Comparison of ENCODE assay signal across 26 cellular contexts in the genomic region with DNA sequence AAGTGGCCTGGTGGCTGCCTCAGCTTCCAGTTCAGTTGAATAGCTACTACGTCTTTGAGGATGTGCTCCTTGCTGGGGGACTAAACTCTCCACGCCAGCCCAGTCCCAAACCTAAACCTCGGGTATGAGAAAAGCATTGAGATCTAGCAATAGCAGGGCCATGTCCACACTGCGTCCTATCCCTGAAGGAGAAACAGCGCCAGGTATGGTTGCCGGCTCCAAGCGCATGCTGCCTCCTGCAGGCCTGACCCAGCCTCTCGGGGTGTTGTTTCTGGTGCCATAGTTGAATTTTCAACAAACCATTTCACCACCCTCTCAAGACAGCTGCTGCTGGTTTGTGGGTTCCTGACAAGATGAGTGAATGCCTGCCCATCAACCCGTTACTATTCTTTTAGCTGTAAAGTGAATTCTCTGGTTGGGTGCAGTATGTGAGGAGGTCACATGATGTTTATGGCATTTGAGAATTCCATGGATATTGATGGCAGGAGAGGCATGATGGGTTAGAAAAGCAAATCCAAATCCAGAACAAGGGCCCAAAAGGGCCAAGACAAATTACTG. TPM values are rescaled to one million over a fixed set of nuclear protein-coding genes. Genes with fewer than 3 reads are reported as not detected.
DNase-seq lines count a peak whose midpoint lies in the region; ATAC-seq, FAIRE-seq and TF ChIP-seq lines count a peak whose summit lies in the region.
"Had no signal": no experiment of that assay in that cellular context is flagged by ENCODE, and none has a peak within 500 bp of the region (broad histone marks: within the 10 kb centered on the region; RNA-seq: fewer than 3 reads in every experiment).

No MANE protein-coding gene starts in this region.

- CTCF ChIA-PET in K562 (lab: Yijun Ruan, JAX; ENCODE audit: low intra/inter-chr PET ratio), result interaction anchor here (1.3 kb wide), 1 partner anchor 281 kb away, joined by 3 read pairs; no protein-coding TSS in a partner anchor

- no peak for TF ChIP-seq POLR2A in K562 (conservative IDR thresholded peaks at IDR 0.05)

- intact Hi-C loops in K562 (cut with micrococcal nuclease), result loop anchor here (1.0 to 2.0 kb wide), 3 partner anchors 45 to 283 kb away; no protein-coding TSS in a partner anchor

- H3K27me3 ChIP-seq in H7 (ENCODE audit: control insufficient read depth, insufficient read depth, low read length) (no peaks in the 10 kb centered on the region), K562 (ENCODE audit: control insufficient read depth in 2 of 2, insufficient read depth in 2 of 2, low read length in 2 of 2) (peaks cover 20 to 52% of the 10 kb centered on the region in 2 experiments), neural progenitor cell (no peaks in the 10 kb centered on the region)
- H3K27me3 ChIP-seq: ascending aorta had no signal

- H3K27me3 Mint-ChIP-seq in neural progenitor cell (ENCODE audit: insufficient read depth, low read depth), result peaks cover 2% of the 10 kb centered on the region
- H3K27me3 Mint-ChIP-seq: activated naive CD4-positive, alpha-beta T cell treated with anti-CD3 and anti-CD28 coated beads, Interleukin-2, amount 50 U/mL, for 24 hours had no signal

- H4K20me1 ChIP-seq in K562 (replicated peaks; ENCODE audit: control insufficient read depth, insufficient read depth, low read length) (no peaks in the 10 kb centered on the region), neural progenitor cell (ENCODE audit: low read depth) (no peaks in the 10 kb centered on the region)

- TF ChIP-seq RAD21 in K562 (CRISPR knock-in tag; conservative IDR thresholded peaks at IDR 0.05 in 1 of 2, IDR thresholded peaks at IDR 0.05 in 1 of 2), result peak; percentile 34 to 65

- H3K36me3 ChIP-seq in H7 (replicated peaks; ENCODE audit: control insufficient read depth, insufficient read depth, low read length) (0 out of 2 replicates have a peak, but pooled peaks cover 1% of the 10 kb centered on the region), K562 (ENCODE audit: control insufficient read depth, insufficient read depth, low read length) (no peaks in the 10 kb centered on the region), neural progenitor cell (no peaks in the 10 kb centered on the region)

- no peak overlapping the region for H2AFZ ChIP-seq in K562 (ENCODE audit: low read depth, low read length)
- H2AFZ ChIP-seq in neural progenitor cell (replicated peaks), result no peak overlapping the region

- H3K4me1 ChIP-seq in K562 (replicated peaks in 1 of 2; ENCODE audit: control insufficient read depth in 2 of 2, insufficient read depth in 2 of 2, low read length in 2 of 2), result no peaks in the 10 kb centered on the region; a peak in 1 of 5 replicates
- H3K4me1 ChIP-seq in neural progenitor cell, result no peaks in the 10 kb centered on the region

- TF ChIP-seq EP300 in K562 (IDR thresholded peaks at IDR 0.05; ENCODE audit: low read length), result no peak

- H3K27ac Mint-ChIP-seq in neural progenitor cell, result no peak overlapping the region
- H3K27ac Mint-ChIP-seq: activated naive CD4-positive, alpha-beta T cell treated with anti-CD3 and anti-CD28 coated beads, Interleukin-2, amount 50 U/mL, for 24 hours; activated T-cell treated with anti-CD3 and anti-CD28 coated beads, Interleukin-2, amount 50 U/mL, for 72 hours; T-helper 2 cell treated with Interferon-gamma antibody and Interleukin-4, amounts not matched to agents 5 μg/mL and 100 μg/mL, for 36 hours had no signal

- H3K79me2 ChIP-seq in K562 (ENCODE audit: control insufficient read depth, insufficient read depth, low read length) (no peaks in the 10 kb centered on the region), neural progenitor cell (ENCODE audit: low read depth) (no peaks in the 10 kb centered on the region)

- H3K36me3 Mint-ChIP-seq in neural progenitor cell, result peaks cover 2% of the 10 kb centered on the region
- H3K36me3 Mint-ChIP-seq: activated naive CD4-positive, alpha-beta T cell treated with anti-CD3 and anti-CD28 coated beads, Interleukin-2, amount 50 U/mL, for 24 hours had no signal

- no TSS peak for BruUV-seq in K562 (replicated peaks; lab: Mats Ljungman, UMichigan)

- H3K27ac ChIP-seq in K562 (ENCODE audit: extremely low read depth, low read depth, low read length) (no peak overlapping the region), neural progenitor cell (no peak overlapping the region)
- H3K27ac ChIP-seq: HL-60 had no signal

- FAIRE-seq in K562 (lab: Jason Lieb, UNC), result peak; percentile 56

- H3K9me3 ChIP-seq in K562 (replicated peaks; ENCODE audit: control insufficient read depth, insufficient read depth, low read depth, low read length) (no peaks in the 10 kb centered on the region), neural progenitor cell (ENCODE audit: low read depth) (no peaks in the 10 kb centered on the region)
- H3K9me3 ChIP-seq: ascending aorta had no signal

- no peaks in the 10 kb centered on the region for H3F3A ChIP-seq in neural progenitor cell (ENCODE audit: low read depth)

- WGBS in K562 (ENCODE audit: insufficient coverage, low coverage, missing lambda C conversion rate), result 17% methylated on average over 9 of the region's 9 CpGs

- POLR2A ChIA-PET in K562 (lab: Yijun Ruan, JAX), result interaction anchor here (1.1 to 2.3 kb wide), 3 partner anchors 15 to 44 kb away, joined by 4 to 6 read pairs (median 6); no protein-coding TSS in a partner anchor

- in situ Hi-C loops in K562 (cut with MboI), result no loop called here

- H3K9me1 ChIP-seq in K562 (ENCODE audit: control insufficient read depth, insufficient read depth, low read length), result no peaks in the 10 kb centered on the region

- DNase-seq in GM12865 (ENCODE audit: low read depth) (no peak), H7 (peak; percentile 53), K562 (ENCODE audit: extremely low read depth in 1 of 4, low spot score in 3 of 4) (peak in 3 of 4 experiments; percentile 35 to 48 (median 43)), neural progenitor cell (ENCODE audit: low spot score) (no peak), occipital lobe (lab: John Stamatoyannopoulos, UW) (no peak), AG20443 (ENCODE audit: low spot score) (no peak)
- DNase-seq: activated T-cell treated with anti-CD3 and anti-CD28 coated beads, Interleukin-2, amount 50 U/mL, for 72 hours; DMS79 treated with DMSO at 0.1 percent for 48 hours; effector CD4-positive, alpha-beta T cell; NCI-H1694 treated with DMSO at 0.1 percent for 48 hours; NCI-H748 treated with DMSO at 0.1 percent for 48 hours; stimulated activated CD4-positive, alpha-beta T cell treated with anti-CD3 and anti-CD28 coated beads, Interleukin-12 subunit alpha, Interleukin-12 subunit beta, amount 100 ng/mL, for 4 hours; stimulated activated CD8-positive, alpha-beta memory T cell treated with anti-CD3 and anti-CD28 coated beads, Interleukin-4, amount 100 ng/mL, for 48 hours had no signal

- H3K9ac ChIP-seq in K562 (ENCODE audit: insufficient read depth in 1 of 2, low read depth in 2 of 2, low read length in 2 of 2), result no peak overlapping the region
- H3K9ac ChIP-seq in neural progenitor cell, result no peak overlapping the region

- no peak overlapping the region for H3K4me3 ChIP-seq in GM12865 (ENCODE audit: low read depth, low read length)
- H3K4me3 ChIP-seq in H7 (ENCODE audit: insufficient read depth, low read depth, low read length), result no peak overlapping the region
- H3K4me3 ChIP-seq in K562, result no peak overlapping the region
- no peak overlapping the region for H3K4me3 ChIP-seq in neural progenitor cell
- H3K4me3 ChIP-seq: ascending aorta had no signal

- no peak overlapping the region for H3K4me3 Mint-ChIP-seq in neural progenitor cell
- H3K4me3 Mint-ChIP-seq: activated naive CD4-positive, alpha-beta T cell treated with anti-CD3 and anti-CD28 coated beads, Interleukin-2, amount 50 U/mL, for 24 hours; activated T-cell treated with anti-CD3 and anti-CD28 coated beads, Interleukin-2, amount 50 U/mL, for 72 hours; T-helper 2 cell treated with Interferon-gamma antibody and Interleukin-4, amounts not matched to agents 5 μg/mL and 100 μg/mL, for 36 hours had no signal

- TF ChIP-seq CTCF in GM12865 (IDR thresholded peaks at IDR 0.05; ENCODE audit: insufficient read depth, low read depth, low read length, missing control alignments), result peak; percentile 9
- TF ChIP-seq CTCF in K562 (IDR thresholded peaks at IDR 0.05 in 2 of 3, conservative IDR thresholded peaks at IDR 0.05 in 1 of 3; ENCODE audit: insufficient read depth in 2 of 3, low read depth in 1 of 3, low read length in 3 of 3), result peak; percentile 67 to 70 (median 70)
- peak; percentile 28 for TF ChIP-seq CTCF in neural progenitor cell (IDR thresholded peaks at IDR 0.05)

- ATAC-seq in K562, result peak; percentile 80
- ATAC-seq in GM21367 (IDR thresholded peaks at IDR 0.05; ENCODE audit: unreplicated experiment), result no peak
- ATAC-seq: activated CD4-positive, CD25-positive, alpha-beta regulatory T cell treated with anti-CD3 and anti-CD28 coated beads, Interleukin-2, amount 50 U/mL, for 24 hours; activated T-cell treated with anti-CD3 and anti-CD28 coated beads, Interleukin-2, amount 50 U/mL, for 72 hours; esophagus mucosa; Panc1; SK-N-SH treated with all-trans-retinoic acid at 6 μM for 48 hours had no signal

- H3K4me2 ChIP-seq in K562 (ENCODE audit: insufficient read depth, low read length), result no peak overlapping the region
- no peak overlapping the region for H3K4me2 ChIP-seq in neural progenitor cell

- peaks cover 8% of the 10 kb centered on the region for H3K4me1 Mint-ChIP-seq in neural progenitor cell
- H3K4me1 Mint-ChIP-seq: activated naive CD4-positive, alpha-beta T cell treated with anti-CD3 and anti-CD28 coated beads, Interleukin-2, amount 50 U/mL, for 24 hours had no signal

- H3K9me3 Mint-ChIP-seq in neural progenitor cell, result peaks cover 3% of the 10 kb centered on the region
- H3K9me3 Mint-ChIP-seq: activated naive CD4-positive, alpha-beta T cell treated with anti-CD3 and anti-CD28 coated beads, Interleukin-2, amount 50 U/mL, for 24 hours; activated T-cell treated with anti-CD3 and anti-CD28 coated beads, Interleukin-2, amount 50 U/mL, for 72 hours; T-helper 2 cell treated with Interferon-gamma antibody and Interleukin-4, amounts not matched to agents 5 μg/mL and 100 μg/mL, for 36 hours had no signal

RNA-seq across cellular contexts. Expression of a gene that starts 13.0 kb away (rescaled TPM):
- not detected in 2 replicates for total RNA-seq in H7 (2014; rRNA removed; shearing (Covaris generic))
- total RNA-seq in K562 (2011; cell fraction: chromatin; rRNA removed; ENCODE audit: low replicate concordance), result 0.14 TPM in 1 of 2 replicates, not detected in the other
- total RNA-seq in K562 (2011; cell fraction: nucleolus; rRNA removed), result 0.26 TPM in 1 of 2 replicates, not detected in the other
- 0.15 TPM in 1 of 2 replicates, not detected in the other for total RNA-seq in K562 (2011; cell fraction: nucleoplasm; rRNA removed)
- total RNA-seq in K562 (2014; rRNA removed), result not detected in 2 replicates
- total RNA-seq in K562 (2014; rRNA removed; fragmentation: Illumina TruSeq; extraction: Trizol), result not detected in 2 replicates
- total RNA-seq in K562 (2015; rRNA removed; fragmentation: Illumina TruSeq; extraction: Trizol), result not detected in 2 replicates
- total RNA-seq in K562 (2021), result not detected in 2 replicates
- polyA plus RNA-seq in K562 (2011; rRNA removed), result not detected in 2 replicates
- 0.06 TPM in 1 of 2 replicates, not detected in the other for polyA plus RNA-seq in K562 (2011; cell fraction: cytosol; rRNA removed)
- polyA plus RNA-seq in K562 (2011; cell fraction: nucleus; rRNA removed), result 0.06 TPM in 1 of 2 replicates, not detected in the other
- polyA plus RNA-seq in K562 (2012), result not detected in 2 replicates
- not detected in 2 replicates for polyA plus RNA-seq in K562 (2014; fragmentation: Illumina TruSeq; extraction: Trizol)
- under 1 TPM in 1 of 2 experiments, not detected in 1; 0.04 TPM for polyA plus RNA-seq in K562 (2014; fragmentation: Nextera tagmentation; extraction: Ambion mirVana)
- polyA plus RNA-seq in K562 (2014; rRNA removed), result not detected in 2 replicates
- polyA minus RNA-seq in K562 (2011; rRNA and poly(A)+ RNA removed), result not detected in 2 replicates
- polyA minus RNA-seq in K562 (2011; cell fraction: cytosol; rRNA and poly(A)+ RNA removed), result not detected in 2 replicates
- not detected in 2 replicates for polyA minus RNA-seq in K562 (2011; cell fraction: nucleus; rRNA and poly(A)+ RNA removed)
- not detected in 2 replicates for total RNA-seq in neural progenitor cell (ENCODE audit: low replicate concordance)
- not detected for total RNA-seq in occipital lobe
- total RNA-seq: activated T-cell treated with anti-CD3 and anti-CD28 coated beads, Interleukin-2, amount 50 U/mL, for 72 hours; ascending aorta; cerebellum; esophagus mucosa; glomerular endothelial cell; subcutaneous adipose tissue; ureter had no signal

RNA-seq across cellular contexts. Expression of a gene that starts 54.4 kb away (rescaled TPM):
- 0.59 and 0.81 TPM in 2 replicates for total RNA-seq in H7 (2014; rRNA removed; shearing (Covaris generic))
- total RNA-seq in K562 (2011; cell fraction: chromatin; rRNA removed; ENCODE audit: low replicate concordance), result 0.23 and 0.32 TPM in 2 replicates
- total RNA-seq in K562 (2011; cell fraction: nucleolus; rRNA removed), result 0.13 and 0.33 TPM in 2 replicates
- total RNA-seq in K562 (2011; cell fraction: nucleoplasm; rRNA removed), result 0.23 and 0.37 TPM in 2 replicates
- total RNA-seq in K562 (2014; rRNA removed) (0.05 and 0.08 TPM in 2 replicates), K562 (2014; rRNA removed; fragmentation: Illumina TruSeq; extraction: Trizol) (0.03 and 0.07 TPM in 2 replicates), K562 (2015; rRNA removed; fragmentation: Illumina TruSeq; extraction: Trizol) (0.07 and 0.15 TPM in 2 replicates), K562 (2021) (0.07 and 0.13 TPM in 2 replicates), neural progenitor cell (ENCODE audit: low replicate concordance) (5.4 and 9.5 TPM in 2 replicates), occipital lobe (1.6 TPM)
- polyA plus RNA-seq in K562 (2011; rRNA removed) (0.07 and 0.20 TPM in 2 replicates), K562 (2014; fragmentation: Illumina TruSeq; extraction: Trizol) (0.04 and 0.08 TPM in 2 replicates), K562 (2014; fragmentation: Nextera tagmentation; extraction: Ambion mirVana) (not detected), K562 (2014; rRNA removed) (0.09 and 1.0 TPM in 2 replicates)
- 0.12 and 0.39 TPM in 2 replicates for polyA plus RNA-seq in K562 (2011; cell fraction: cytosol; rRNA removed)
- 0.20 and 0.25 TPM in 2 replicates for polyA plus RNA-seq in K562 (2011; cell fraction: nucleus; rRNA removed)
- 0.12 and 0.26 TPM in 2 replicates for polyA plus RNA-seq in K562 (2012)
- polyA minus RNA-seq in K562 (2011; rRNA and poly(A)+ RNA removed), result 0.03 and 0.07 TPM in 2 replicates
- polyA minus RNA-seq in K562 (2011; cell fraction: cytosol; rRNA and poly(A)+ RNA removed), result 0.18 TPM in 1 of 2 replicates, not detected in the other
- polyA minus RNA-seq in K562 (2011; cell fraction: nucleus; rRNA and poly(A)+ RNA removed), result 0.22 and 0.27 TPM in 2 replicates

Comparison
In these comparisons a context has a peak if more than half of its experiments do, and no peak if none do; other contexts are left out.
1. DNase-seq: peak in H7 (single experiment) and K562 (3 of 4); none in GM12865 (single experiment), neural progenitor cell (single experiment), occipital lobe (single experiment) and AG20443 (single experiment).
2. CTCF ChIP-seq: peak in every context shown above with its lines; median percentile 70 in K562; 28 in neural progenitor cell; 9 in GM12865.